In genomic region chrX:22060952-22061351, GRCh38 we compare ENCODE assay signal across 2 cellular contexts.
TF ChIP-seq lines count a peak whose summit lies in the region.

No MANE protein-coding gene starts in this region.

TF ChIP-seq in SK-N-SH, 30 proteins besides CTCF, POLR2A, EP300 and RAD21 (continued from another document):
- no peak for TF ChIP-seq USF1 (IDR thresholded peaks at IDR 0.05; ENCODE audit: borderline replicate concordance, low read depth)
- TF ChIP-seq FOXM1 (IDR thresholded peaks at IDR 0.05; ENCODE audit: low read depth): no peak
- TF ChIP-seq EZH2phosphoT487 (IDR thresholded peaks at IDR 0.05; ENCODE audit: borderline replicate concordance, low read depth): no peak
- TF ChIP-seq IRF3 (IDR thresholded peaks at IDR 0.05; ENCODE audit: low read depth, low read length): no peak
- TF ChIP-seq CHD2 (IDR thresholded peaks at IDR 0.05; ENCODE audit: low read length, partially characterized antibody): no peak
- TF ChIP-seq FOXJ3 (CRISPR knock-in tag; IDR thresholded peaks at IDR 0.05): no peak
- no peak for TF ChIP-seq TCF12 (IDR thresholded peaks at IDR 0.05)
- no peak for TF ChIP-seq RCOR1 (IDR thresholded peaks at IDR 0.05; ENCODE audit: low read length)
- TF ChIP-seq GATA2 (CRISPR knock-in tag; IDR thresholded peaks at IDR 0.05): no peak
- TF ChIP-seq NRF1 (IDR thresholded peaks at IDR 0.05; ENCODE audit: low read depth, low read length): no peak
- no peak for TF ChIP-seq JUND (IDR thresholded peaks at IDR 0.05)
- TF ChIP-seq TEAD4 (IDR thresholded peaks at IDR 0.05; ENCODE audit: borderline replicate concordance, insufficient read depth): no peak
- TF ChIP-seq RXRA (IDR thresholded peaks at IDR 0.05; ENCODE audit: borderline replicate concordance, low read depth): no peak
- no peak for TF ChIP-seq GABPA (IDR thresholded peaks at IDR 0.05; ENCODE audit: low read depth)
TF ChIP-seq in SK-N-SH: peak in this region for 0.

TF ChIP-seq in SK-N-SH treated with all-trans-retinoic acid at 6 μM for 48 hours, 23 proteins besides CTCF, POLR2A, EP300 and RAD21 (continued from another document):
- TF ChIP-seq, protein P1, sequence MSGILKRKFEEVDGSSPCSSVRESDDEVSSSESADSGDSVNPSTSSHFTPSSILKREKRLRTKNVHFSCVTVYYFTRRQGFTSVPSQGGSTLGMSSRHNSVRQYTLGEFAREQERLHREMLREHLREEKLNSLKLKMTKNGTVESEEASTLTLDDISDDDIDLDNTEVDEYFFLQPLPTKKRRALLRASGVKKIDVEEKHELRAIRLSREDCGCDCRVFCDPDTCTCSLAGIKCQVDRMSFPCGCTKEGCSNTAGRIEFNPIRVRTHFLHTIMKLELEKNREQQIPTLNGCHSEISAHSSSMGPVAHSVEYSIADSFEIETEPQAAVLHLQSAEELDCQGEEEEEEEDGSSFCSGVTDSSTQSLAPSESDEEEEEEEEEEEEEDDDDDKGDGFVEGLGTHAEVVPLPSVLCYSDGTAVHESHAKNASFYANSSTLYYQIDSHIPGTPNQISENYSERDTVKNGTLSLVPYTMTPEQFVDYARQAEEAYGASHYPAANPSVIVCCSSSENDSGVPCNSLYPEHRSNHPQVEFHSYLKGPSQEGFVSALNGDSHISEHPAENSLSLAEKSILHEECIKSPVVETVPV (CRISPR knock-in tag; IDR thresholded peaks at IDR 0.05): no peak
- no peak for TF ChIP-seq ZNF8 (CRISPR knock-in tag; IDR thresholded peaks at IDR 0.05)
- TF ChIP-seq ISL1 (CRISPR knock-in tag; IDR thresholded peaks at IDR 0.05): no peak
- TF ChIP-seq POU6F1 (CRISPR knock-in tag; IDR thresholded peaks at IDR 0.05; ENCODE audit: borderline replicate concordance, low read depth): no peak
- TF ChIP-seq ZFP3 (CRISPR knock-in tag; IDR thresholded peaks at IDR 0.05): no peak
- TF ChIP-seq SNAI2 (CRISPR knock-in tag; IDR thresholded peaks at IDR 0.05): no peak
- TF ChIP-seq TOX (CRISPR knock-in tag; IDR thresholded peaks at IDR 0.05; ENCODE audit: borderline replicate concordance): no peak
- no peak for TF ChIP-seq TCF4 (CRISPR knock-in tag; IDR thresholded peaks at IDR 0.05; ENCODE audit: borderline replicate concordance)
- TF ChIP-seq ZC3H10 (CRISPR knock-in tag; IDR thresholded peaks at IDR 0.05): no peak
- TF ChIP-seq BACH2 (CRISPR knock-in tag; IDR thresholded peaks at IDR 0.05; ENCODE audit: borderline replicate concordance): no peak
- no peak for TF ChIP-seq ESRRG (CRISPR knock-in tag; IDR thresholded peaks at IDR 0.05)
